ENCODE assay signal across 1 cellular context in the genomic region with DNA sequence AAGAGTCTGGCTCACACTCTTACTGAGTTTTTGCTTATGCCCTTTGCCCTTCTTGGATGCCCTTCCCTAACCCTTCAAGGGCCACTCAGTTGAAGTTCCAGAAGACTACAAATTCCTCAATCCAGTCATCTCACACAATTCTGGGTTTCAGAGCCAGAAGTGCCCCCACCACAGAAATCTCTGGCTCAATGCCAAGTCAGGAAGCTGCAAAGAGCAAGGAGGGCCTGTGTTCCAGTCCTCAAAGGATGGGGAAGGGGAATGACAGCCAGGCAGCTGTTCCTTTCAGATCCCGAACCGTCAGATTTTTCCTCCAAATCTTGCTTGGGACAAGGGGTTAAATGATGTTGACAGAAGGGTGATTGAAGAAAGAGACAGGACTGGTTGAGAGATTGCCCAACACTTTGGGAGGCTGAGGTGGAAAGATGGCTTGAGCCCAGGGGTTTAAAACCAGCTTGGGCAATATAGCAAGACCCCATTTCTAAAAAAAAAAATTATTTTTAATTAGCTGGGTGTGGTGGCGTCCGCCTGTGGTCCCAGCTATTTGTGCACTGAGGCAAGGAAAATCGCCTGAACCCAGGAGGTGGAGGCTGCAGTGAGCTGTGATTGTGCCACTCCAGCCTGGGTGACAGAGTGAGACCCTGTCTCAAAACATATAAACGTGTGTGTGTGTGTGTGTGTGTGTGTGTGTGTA.
TF ChIP-seq lines count a peak whose summit lies in the region.

No MANE protein-coding gene starts in this region.

TF ChIP-seq in GM12878, 131 proteins besides CTCF, POLR2A, EP300 and RAD21:
- TF ChIP-seq KAT2A (conservative IDR thresholded peaks at IDR 0.05; ENCODE audit: control insufficient read depth, low read depth, low read length), result no peak
- TF ChIP-seq SMAD1 (IDR thresholded peaks at IDR 0.05; ENCODE audit: low read depth, partially characterized antibody), result peak; percentile 55
- no peak for TF ChIP-seq SMAD5 (IDR thresholded peaks at IDR 0.05; ENCODE audit: low read depth)
- TF ChIP-seq IKZF2 (IDR thresholded peaks at IDR 0.05), result no peak
- no peak for TF ChIP-seq GABPA (IDR thresholded peaks at IDR 0.05; ENCODE audit: low read depth)
- no peak for TF ChIP-seq MEF2B (IDR thresholded peaks at IDR 0.05; ENCODE audit: partially characterized antibody, poor library complexity, severe bottlenecking)
- no peak for TF ChIP-seq BRCA1 (IDR thresholded peaks at IDR 0.05; ENCODE audit: low read depth, low read length)
